1 cellular context compared by ENCODE assay signal in the genomic region with DNA sequence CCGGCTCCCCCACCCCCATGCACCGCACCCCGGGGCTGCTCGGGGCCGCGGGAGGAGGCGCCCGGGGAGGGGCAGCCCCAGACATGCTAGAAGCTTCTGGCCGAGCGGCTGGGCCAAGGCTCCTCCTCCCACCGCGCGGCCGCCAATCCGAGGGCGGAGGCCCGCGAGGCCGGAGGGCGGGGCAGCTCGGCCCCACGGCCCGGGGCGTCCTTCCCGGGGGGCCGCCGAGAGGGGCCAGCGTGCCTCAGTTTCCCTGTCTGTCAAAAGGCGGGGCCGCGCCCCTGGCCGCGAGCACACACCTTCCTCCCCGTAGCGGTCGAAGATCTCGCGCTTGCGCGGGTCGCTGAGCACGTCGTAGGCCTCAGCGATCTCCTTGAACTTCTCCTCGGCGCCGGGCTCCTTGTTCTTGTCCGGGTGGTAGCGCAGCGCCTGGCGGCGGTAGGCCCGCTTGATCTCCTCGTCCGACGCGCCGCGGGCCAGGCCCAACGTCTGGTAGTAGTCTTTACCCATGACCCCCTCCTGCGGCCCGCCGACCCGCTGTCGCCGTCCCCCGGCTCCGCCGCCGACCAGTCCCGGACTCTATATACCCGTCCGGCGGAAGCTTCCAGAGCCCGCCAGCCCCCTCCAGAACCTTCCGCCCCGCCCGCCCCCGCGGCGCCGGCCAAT.
TF ChIP-seq lines count a peak whose summit lies in the region.

A gene (minus strand): TSS at position 558 of the 666 bp plus-strand sequence. CDS start 48 bp downstream, at position 510.

TF ChIP-seq in K562, 482 proteins besides CTCF, POLR2A, EP300 and RAD21 (continued from another document and continues in another):
- TF ChIP-seq TCFL5 (CRISPR knock-in tag; conservative IDR thresholded peaks at IDR 0.05) (no peak), MAZ (CRISPR knock-in tag; conservative IDR thresholded peaks at IDR 0.05 in 1 of 2, IDR thresholded peaks at IDR 0.05 in 1 of 2) (peak; percentile 73 to 90), JUN (IDR thresholded peaks at IDR 0.05; ENCODE audit: borderline replicate concordance, low read depth, low read length) (no peak), JUN (CRISPR knock-in tag; IDR thresholded peaks at IDR 0.05; ENCODE audit: borderline replicate concordance) (no peak), NR3C1 (CRISPR knock-in tag; IDR thresholded peaks at IDR 0.05) (no peak; the same call in none of the 2 replicates), ZKSCAN8 (CRISPR knock-in tag; IDR thresholded peaks at IDR 0.05) (no peak), CSDE1 (IDR thresholded peaks at IDR 0.05) (peak in 1 of 2 experiments; percentile 74; a peak in 2 of 4 replicates), L3MBTL2 (IDR thresholded peaks at IDR 0.05) (peak; percentile 46), ZC3H8 (IDR thresholded peaks at IDR 0.05) (no peak), BRD4 (IDR thresholded peaks at IDR 0.05) (no peak), RBFOX2 (IDR thresholded peaks at IDR 0.05; ENCODE audit: low read depth, low read length) (peak; percentile 95), ZNF239 (CRISPR knock-in tag; IDR thresholded peaks at IDR 0.05) (no peak), SAP30 (IDR thresholded peaks at IDR 0.05; ENCODE audit: borderline replicate concordance, insufficient read depth, low read depth, low read length, poor library complexity, severe bottlenecking) (no peak), KLF10 (CRISPR knock-in tag; IDR thresholded peaks at IDR 0.05) (no peak), MCM7 (IDR thresholded peaks at IDR 0.05) (no peak), ZNF551 (CRISPR knock-in tag; IDR thresholded peaks at IDR 0.05) (no peak), EWSR1 (IDR thresholded peaks at IDR 0.05; ENCODE audit: borderline replicate concordance, low read depth, partially characterized antibody) (no peak), HMG20A (CRISPR knock-in tag; conservative IDR thresholded peaks at IDR 0.05) (no peak), KHSRP (IDR thresholded peaks at IDR 0.05) (no peak), TSC22D4 (tag; IDR thresholded peaks at IDR 0.05) (no peak), ZNF668 (CRISPR knock-in tag; IDR thresholded peaks at IDR 0.05) (no peak), MAFK (IDR thresholded peaks at IDR 0.05; ENCODE audit: low read length) (no peak), HMGN3 (IDR thresholded peaks at IDR 0.05; ENCODE audit: borderline replicate concordance, extremely low read depth, insufficient read length, low read depth, low read length) (peak; percentile 98)
- TF ChIP-seq, protein P1, sequence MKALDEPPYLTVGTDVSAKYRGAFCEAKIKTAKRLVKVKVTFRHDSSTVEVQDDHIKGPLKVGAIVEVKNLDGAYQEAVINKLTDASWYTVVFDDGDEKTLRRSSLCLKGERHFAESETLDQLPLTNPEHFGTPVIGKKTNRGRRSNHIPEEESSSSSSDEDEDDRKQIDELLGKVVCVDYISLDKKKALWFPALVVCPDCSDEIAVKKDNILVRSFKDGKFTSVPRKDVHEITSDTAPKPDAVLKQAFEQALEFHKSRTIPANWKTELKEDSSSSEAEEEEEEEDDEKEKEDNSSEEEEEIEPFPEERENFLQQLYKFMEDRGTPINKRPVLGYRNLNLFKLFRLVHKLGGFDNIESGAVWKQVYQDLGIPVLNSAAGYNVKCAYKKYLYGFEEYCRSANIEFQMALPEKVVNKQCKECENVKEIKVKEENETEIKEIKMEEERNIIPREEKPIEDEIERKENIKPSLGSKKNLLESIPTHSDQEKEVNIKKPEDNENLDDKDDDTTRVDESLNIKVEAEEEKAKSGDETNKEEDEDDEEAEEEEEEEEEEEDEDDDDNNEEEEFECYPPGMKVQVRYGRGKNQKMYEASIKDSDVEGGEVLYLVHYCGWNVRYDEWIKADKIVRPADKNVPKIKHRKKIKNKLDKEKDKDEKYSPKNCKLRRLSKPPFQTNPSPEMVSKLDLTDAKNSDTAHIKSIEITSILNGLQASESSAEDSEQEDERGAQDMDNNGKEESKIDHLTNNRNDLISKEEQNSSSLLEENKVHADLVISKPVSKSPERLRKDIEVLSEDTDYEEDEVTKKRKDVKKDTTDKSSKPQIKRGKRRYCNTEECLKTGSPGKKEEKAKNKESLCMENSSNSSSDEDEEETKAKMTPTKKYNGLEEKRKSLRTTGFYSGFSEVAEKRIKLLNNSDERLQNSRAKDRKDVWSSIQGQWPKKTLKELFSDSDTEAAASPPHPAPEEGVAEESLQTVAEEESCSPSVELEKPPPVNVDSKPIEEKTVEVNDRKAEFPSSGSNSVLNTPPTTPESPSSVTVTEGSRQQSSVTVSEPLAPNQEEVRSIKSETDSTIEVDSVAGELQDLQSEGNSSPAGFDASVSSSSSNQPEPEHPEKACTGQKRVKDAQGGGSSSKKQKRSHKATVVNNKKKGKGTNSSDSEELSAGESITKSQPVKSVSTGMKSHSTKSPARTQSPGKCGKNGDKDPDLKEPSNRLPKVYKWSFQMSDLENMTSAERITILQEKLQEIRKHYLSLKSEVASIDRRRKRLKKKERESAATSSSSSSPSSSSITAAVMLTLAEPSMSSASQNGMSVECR (CRISPR knock-in tag; IDR thresholded peaks at IDR 0.05) = peak; percentile 88
- TF ChIP-seq, protein P2, sequence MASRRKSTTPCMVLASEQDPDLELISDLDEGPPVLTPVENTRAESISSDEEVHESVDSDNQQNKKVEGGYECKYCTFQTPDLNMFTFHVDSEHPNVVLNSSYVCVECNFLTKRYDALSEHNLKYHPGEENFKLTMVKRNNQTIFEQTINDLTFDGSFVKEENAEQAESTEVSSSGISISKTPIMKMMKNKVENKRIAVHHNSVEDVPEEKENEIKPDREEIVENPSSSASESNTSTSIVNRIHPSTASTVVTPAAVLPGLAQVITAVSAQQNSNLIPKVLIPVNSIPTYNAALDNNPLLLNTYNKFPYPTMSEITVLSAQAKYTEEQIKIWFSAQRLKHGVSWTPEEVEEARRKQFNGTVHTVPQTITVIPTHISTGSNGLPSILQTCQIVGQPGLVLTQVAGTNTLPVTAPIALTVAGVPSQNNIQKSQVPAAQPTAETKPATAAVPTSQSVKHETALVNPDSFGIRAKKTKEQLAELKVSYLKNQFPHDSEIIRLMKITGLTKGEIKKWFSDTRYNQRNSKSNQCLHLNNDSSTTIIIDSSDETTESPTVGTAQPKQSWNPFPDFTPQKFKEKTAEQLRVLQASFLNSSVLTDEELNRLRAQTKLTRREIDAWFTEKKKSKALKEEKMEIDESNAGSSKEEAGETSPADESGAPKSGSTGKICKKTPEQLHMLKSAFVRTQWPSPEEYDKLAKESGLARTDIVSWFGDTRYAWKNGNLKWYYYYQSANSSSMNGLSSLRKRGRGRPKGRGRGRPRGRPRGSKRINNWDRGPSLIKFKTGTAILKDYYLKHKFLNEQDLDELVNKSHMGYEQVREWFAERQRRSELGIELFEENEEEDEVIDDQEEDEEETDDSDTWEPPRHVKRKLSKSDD (conservative IDR thresholded peaks at IDR 0.05; ENCODE audit: low read length) = no peak
- TF ChIP-seq, protein P3, sequence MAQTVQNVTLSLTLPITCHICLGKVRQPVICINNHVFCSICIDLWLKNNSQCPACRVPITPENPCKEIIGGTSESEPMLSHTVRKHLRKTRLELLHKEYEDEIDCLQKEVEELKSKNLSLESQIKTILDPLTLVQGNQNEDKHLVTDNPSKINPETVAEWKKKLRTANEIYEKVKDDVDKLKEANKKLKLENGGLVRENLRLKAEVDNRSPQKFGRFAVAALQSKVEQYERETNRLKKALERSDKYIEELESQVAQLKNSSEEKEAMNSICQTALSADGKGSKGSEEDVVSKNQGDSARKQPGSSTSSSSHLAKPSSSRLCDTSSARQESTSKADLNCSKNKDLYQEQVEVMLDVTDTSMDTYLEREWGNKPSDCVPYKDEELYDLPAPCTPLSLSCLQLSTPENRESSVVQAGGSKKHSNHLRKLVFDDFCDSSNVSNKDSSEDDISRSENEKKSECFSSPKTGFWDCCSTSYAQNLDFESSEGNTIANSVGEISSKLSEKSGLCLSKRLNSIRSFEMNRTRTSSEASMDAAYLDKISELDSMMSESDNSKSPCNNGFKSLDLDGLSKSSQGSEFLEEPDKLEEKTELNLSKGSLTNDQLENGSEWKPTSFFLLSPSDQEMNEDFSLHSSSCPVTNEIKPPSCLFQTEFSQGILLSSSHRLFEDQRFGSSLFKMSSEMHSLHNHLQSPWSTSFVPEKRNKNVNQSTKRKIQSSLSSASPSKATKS (CRISPR knock-in tag; IDR thresholded peaks at IDR 0.05) = no peak
- TF ChIP-seq, protein P4, sequence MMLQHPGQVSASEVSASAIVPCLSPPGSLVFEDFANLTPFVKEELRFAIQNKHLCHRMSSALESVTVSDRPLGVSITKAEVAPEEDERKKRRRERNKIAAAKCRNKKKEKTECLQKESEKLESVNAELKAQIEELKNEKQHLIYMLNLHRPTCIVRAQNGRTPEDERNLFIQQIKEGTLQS (IDR thresholded peaks at IDR 0.05) = no peak
- TF ChIP-seq, protein P4 (CRISPR knock-in tag; conservative IDR thresholded peaks at IDR 0.05) = 0 out of 2 replicates have a peak, but pooled peaks have one; percentile 42
- TF ChIP-seq, protein P5, sequence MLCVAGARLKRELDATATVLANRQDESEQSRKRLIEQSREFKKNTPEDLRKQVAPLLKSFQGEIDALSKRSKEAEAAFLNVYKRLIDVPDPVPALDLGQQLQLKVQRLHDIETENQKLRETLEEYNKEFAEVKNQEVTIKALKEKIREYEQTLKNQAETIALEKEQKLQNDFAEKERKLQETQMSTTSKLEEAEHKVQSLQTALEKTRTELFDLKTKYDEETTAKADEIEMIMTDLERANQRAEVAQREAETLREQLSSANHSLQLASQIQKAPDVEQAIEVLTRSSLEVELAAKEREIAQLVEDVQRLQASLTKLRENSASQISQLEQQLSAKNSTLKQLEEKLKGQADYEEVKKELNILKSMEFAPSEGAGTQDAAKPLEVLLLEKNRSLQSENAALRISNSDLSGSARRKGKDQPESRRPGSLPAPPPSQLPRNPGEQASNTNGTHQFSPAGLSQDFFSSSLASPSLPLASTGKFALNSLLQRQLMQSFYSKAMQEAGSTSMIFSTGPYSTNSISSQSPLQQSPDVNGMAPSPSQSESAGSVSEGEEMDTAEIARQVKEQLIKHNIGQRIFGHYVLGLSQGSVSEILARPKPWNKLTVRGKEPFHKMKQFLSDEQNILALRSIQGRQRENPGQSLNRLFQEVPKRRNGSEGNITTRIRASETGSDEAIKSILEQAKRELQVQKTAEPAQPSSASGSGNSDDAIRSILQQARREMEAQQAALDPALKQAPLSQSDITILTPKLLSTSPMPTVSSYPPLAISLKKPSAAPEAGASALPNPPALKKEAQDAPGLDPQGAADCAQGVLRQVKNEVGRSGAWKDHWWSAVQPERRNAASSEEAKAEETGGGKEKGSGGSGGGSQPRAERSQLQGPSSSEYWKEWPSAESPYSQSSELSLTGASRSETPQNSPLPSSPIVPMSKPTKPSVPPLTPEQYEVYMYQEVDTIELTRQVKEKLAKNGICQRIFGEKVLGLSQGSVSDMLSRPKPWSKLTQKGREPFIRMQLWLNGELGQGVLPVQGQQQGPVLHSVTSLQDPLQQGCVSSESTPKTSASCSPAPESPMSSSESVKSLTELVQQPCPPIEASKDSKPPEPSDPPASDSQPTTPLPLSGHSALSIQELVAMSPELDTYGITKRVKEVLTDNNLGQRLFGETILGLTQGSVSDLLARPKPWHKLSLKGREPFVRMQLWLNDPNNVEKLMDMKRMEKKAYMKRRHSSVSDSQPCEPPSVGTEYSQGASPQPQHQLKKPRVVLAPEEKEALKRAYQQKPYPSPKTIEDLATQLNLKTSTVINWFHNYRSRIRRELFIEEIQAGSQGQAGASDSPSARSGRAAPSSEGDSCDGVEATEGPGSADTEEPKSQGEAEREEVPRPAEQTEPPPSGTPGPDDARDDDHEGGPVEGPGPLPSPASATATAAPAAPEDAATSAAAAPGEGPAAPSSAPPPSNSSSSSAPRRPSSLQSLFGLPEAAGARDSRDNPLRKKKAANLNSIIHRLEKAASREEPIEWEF (CRISPR knock-in tag; IDR thresholded peaks at IDR 0.05) = no peak
- TF ChIP-seq, protein P6, sequence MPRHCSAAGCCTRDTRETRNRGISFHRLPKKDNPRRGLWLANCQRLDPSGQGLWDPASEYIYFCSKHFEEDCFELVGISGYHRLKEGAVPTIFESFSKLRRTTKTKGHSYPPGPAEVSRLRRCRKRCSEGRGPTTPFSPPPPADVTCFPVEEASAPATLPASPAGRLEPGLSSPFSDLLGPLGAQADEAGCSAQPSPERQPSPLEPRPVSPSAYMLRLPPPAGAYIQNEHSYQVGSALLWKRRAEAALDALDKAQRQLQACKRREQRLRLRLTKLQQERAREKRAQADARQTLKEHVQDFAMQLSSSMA (CRISPR knock-in tag; IDR thresholded peaks at IDR 0.05) = peak; percentile 85
- TF ChIP-seq, protein P7, sequence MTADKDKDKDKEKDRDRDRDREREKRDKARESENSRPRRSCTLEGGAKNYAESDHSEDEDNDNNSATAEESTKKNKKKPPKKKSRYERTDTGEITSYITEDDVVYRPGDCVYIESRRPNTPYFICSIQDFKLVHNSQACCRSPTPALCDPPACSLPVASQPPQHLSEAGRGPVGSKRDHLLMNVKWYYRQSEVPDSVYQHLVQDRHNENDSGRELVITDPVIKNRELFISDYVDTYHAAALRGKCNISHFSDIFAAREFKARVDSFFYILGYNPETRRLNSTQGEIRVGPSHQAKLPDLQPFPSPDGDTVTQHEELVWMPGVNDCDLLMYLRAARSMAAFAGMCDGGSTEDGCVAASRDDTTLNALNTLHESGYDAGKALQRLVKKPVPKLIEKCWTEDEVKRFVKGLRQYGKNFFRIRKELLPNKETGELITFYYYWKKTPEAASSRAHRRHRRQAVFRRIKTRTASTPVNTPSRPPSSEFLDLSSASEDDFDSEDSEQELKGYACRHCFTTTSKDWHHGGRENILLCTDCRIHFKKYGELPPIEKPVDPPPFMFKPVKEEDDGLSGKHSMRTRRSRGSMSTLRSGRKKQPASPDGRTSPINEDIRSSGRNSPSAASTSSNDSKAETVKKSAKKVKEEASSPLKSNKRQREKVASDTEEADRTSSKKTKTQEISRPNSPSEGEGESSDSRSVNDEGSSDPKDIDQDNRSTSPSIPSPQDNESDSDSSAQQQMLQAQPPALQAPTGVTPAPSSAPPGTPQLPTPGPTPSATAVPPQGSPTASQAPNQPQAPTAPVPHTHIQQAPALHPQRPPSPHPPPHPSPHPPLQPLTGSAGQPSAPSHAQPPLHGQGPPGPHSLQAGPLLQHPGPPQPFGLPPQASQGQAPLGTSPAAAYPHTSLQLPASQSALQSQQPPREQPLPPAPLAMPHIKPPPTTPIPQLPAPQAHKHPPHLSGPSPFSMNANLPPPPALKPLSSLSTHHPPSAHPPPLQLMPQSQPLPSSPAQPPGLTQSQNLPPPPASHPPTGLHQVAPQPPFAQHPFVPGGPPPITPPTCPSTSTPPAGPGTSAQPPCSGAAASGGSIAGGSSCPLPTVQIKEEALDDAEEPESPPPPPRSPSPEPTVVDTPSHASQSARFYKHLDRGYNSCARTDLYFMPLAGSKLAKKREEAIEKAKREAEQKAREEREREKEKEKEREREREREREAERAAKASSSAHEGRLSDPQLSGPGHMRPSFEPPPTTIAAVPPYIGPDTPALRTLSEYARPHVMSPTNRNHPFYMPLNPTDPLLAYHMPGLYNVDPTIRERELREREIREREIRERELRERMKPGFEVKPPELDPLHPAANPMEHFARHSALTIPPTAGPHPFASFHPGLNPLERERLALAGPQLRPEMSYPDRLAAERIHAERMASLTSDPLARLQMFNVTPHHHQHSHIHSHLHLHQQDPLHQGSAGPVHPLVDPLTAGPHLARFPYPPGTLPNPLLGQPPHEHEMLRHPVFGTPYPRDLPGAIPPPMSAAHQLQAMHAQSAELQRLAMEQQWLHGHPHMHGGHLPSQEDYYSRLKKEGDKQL (CRISPR knock-in tag; IDR thresholded peaks at IDR 0.05; ENCODE audit: borderline replicate concordance) = 0 out of 2 replicates have a peak, but pooled peaks have one; percentile 27
